8 cellular contexts compared by ENCODE assay signal in the genomic region with DNA sequence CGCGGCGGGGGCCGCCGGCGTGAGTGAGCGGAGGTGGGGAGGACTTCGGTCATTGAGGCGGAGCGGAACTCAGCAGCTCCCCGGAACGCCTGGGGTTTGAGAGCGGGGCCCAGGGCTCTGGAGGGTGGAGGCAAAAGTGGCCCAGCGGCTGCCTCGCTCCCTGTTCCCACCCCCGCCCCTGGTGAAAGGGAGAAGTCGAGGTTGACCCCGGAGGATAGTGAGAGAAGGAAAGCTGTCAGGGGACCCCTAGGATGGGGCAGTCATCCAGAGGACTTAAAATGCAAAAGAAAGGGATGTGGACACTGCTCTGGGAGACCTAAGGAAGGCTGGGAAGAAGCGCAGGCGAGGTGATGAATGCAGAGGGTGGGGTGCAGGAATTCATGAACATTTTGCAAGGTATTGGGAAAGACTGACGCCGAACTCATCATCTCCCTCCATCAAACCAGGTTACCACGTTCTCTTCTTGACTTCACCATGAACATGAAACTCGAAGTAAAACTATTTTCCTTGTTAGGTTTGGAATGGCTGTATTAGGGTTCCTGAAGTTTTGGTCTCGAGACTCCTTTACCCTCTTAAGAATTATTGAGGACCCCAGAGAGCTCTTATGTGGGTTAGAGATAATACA. TPM values are rescaled to one million over a fixed set of nuclear protein-coding genes. Genes with fewer than 3 reads are reported as not detected.
DNase-seq lines count a peak whose midpoint lies in the region; ATAC-seq and TF ChIP-seq lines count a peak whose summit lies in the region.

No MANE protein-coding gene starts in this region.

- H3K27ac Mint-ChIP-seq in dendritic cell treated with granulocyte-macrophage colony-stimulating factor and Interleukin-4, amounts not matched to agents 40 ng/mL and 50 ng/mL, for 4 days: peak overlapping the region; percentile 91

- no peak for TF ChIP-seq EP300 in tibial nerve (IDR thresholded peaks at IDR 0.05)

- peaks cover 4% of the 10 kb centered on the region for H3K27me3 Mint-ChIP-seq in dendritic cell treated with granulocyte-macrophage colony-stimulating factor and Interleukin-4, amounts not matched to agents 40 ng/mL and 50 ng/mL, for 4 days

- peaks cover 51% of the 10 kb centered on the region for H3K4me1 Mint-ChIP-seq in dendritic cell treated with granulocyte-macrophage colony-stimulating factor and Interleukin-4, amounts not matched to agents 40 ng/mL and 50 ng/mL, for 4 days (ENCODE audit: low read depth)

- intact Hi-C loops in dendritic cell treated with granulocyte-macrophage colony-stimulating factor and Interleukin-4, amounts not matched to agents 40 ng/mL and 50 ng/mL, for 4 days (cut with micrococcal nuclease): loop anchor here (2.0 kb wide), 1 partner anchor 137 kb away; no protein-coding TSS in a partner anchor

- peak; percentile 53 for DNase-seq in NCI-H2171 treated with DMSO at 0.1 percent for 48 hours (lab: John Stamatoyannopoulos, UW)
- no peak for DNase-seq in NCI-H2171 (lab: John Stamatoyannopoulos, UW)
- DNase-seq in lung (ENCODE audit: low spot score): no peak
- no peak for DNase-seq in tibial nerve (ENCODE audit: low spot score in 2 of 2)
- no peak for DNase-seq in NCI-H774 (lab: John Stamatoyannopoulos, UW)

- H3F3A ChIP-seq in OCI-LY1 (ENCODE audit: insufficient read depth, low read length): no peaks in the 10 kb centered on the region

- H3K27ac ChIP-seq in OCI-LY1 (ENCODE audit: low read depth, low read length, poor library complexity, severe bottlenecking) (no peak overlapping the region), lung (ENCODE audit: low read depth in 1 of 2, low read length in 1 of 2) (peak overlapping the region; percentile 96 to 99), tibial nerve (peak overlapping the region; percentile 82 to 98 (median 93))

- H3K79me2 ChIP-seq in OCI-LY1 (ENCODE audit: insufficient read depth, low read length): no peaks in the 10 kb centered on the region

- no peaks in the 10 kb centered on the region for H3K9me2 ChIP-seq in OCI-LY1 (ENCODE audit: low read depth, low read length)

- H3K36me3 ChIP-seq in OCI-LY1 (ENCODE audit: insufficient read depth, low read length): no peaks in the 10 kb centered on the region
- H3K36me3 ChIP-seq in lung (ENCODE audit: control insufficient read depth in 2 of 2, insufficient read depth in 2 of 2, low read length in 2 of 2): no peaks in the 10 kb centered on the region
- H3K36me3 ChIP-seq in tibial nerve: no peaks in the 10 kb centered on the region

- ATAC-seq in HG02588 (IDR thresholded peaks at IDR 0.05; ENCODE audit: unreplicated experiment) (peak; percentile 16), lung (ENCODE audit: insufficient read depth, low FRiP score) (no peak)

- peaks cover 32% of the 10 kb centered on the region for H3K36me3 Mint-ChIP-seq in dendritic cell treated with granulocyte-macrophage colony-stimulating factor and Interleukin-4, amounts not matched to agents 40 ng/mL and 50 ng/mL, for 4 days (ENCODE audit: low read depth)

- no peak for TF ChIP-seq CTCF in OCI-LY1 (IDR thresholded peaks at IDR 0.05; ENCODE audit: low read length)
- no peak for TF ChIP-seq CTCF in lung (IDR thresholded peaks at IDR 0.05; ENCODE audit: control extremely low read depth, extremely low read depth)
- no peak for TF ChIP-seq CTCF in tibial nerve (IDR thresholded peaks at IDR 0.05)

- no peaks in the 10 kb centered on the region for H3K9me3 Mint-ChIP-seq in dendritic cell treated with granulocyte-macrophage colony-stimulating factor and Interleukin-4, amounts not matched to agents 40 ng/mL and 50 ng/mL, for 4 days

- H3K27me3 ChIP-seq in OCI-LY1 (ENCODE audit: insufficient read depth, low read length) (no peaks in the 10 kb centered on the region), lung (ENCODE audit: control insufficient read depth, insufficient read depth) (no peaks in the 10 kb centered on the region), tibial nerve (no peaks in the 10 kb centered on the region)

- peak overlapping the region; percentile 95 for H3K4me2 ChIP-seq in OCI-LY1 (ENCODE audit: low read length)

- H3K4me3 Mint-ChIP-seq in dendritic cell treated with granulocyte-macrophage colony-stimulating factor and Interleukin-4, amounts not matched to agents 40 ng/mL and 50 ng/mL, for 4 days: peak overlapping the region; percentile 88

- H3K4me3 ChIP-seq in OCI-LY1 (ENCODE audit: low read depth, low read length, poor library complexity, severe bottlenecking) (peak overlapping the region; percentile 76), lung (peak overlapping the region; percentile 68), tibial nerve (peak overlapping the region; percentile 60 to 98 (median 82))

- H4K20me1 ChIP-seq in OCI-LY1 (ENCODE audit: insufficient read depth, low read length): no peaks in the 10 kb centered on the region

- no peak for TF ChIP-seq POLR2A in tibial nerve (IDR thresholded peaks at IDR 0.05)

- H3K4me1 ChIP-seq in OCI-LY1 (ENCODE audit: insufficient read depth, low read length, severe bottlenecking): peaks cover 24% of the 10 kb centered on the region
- H3K4me1 ChIP-seq in lung (ENCODE audit: control insufficient read depth in 2 of 2, insufficient read depth in 2 of 2, low read length in 2 of 2): peaks cover 4 to 5% of the 10 kb centered on the region in 2 donors
- peaks cover 0 to 23% (median 10%) of the 10 kb centered on the region in 4 donors for H3K4me1 ChIP-seq in tibial nerve

- no peak overlapping the region for H2AFZ ChIP-seq in OCI-LY1 (ENCODE audit: low read length)

- H3K9me3 ChIP-seq in OCI-LY1 (ENCODE audit: low read length): no peaks in the 10 kb centered on the region
- H3K9me3 ChIP-seq in lung (ENCODE audit: control insufficient read depth in 2 of 2, insufficient read depth in 1 of 2, low read length in 1 of 2): no peaks in the 10 kb centered on the region
- H3K9me3 ChIP-seq in tibial nerve: no peaks in the 10 kb centered on the region

- H3K9ac ChIP-seq in OCI-LY1 (ENCODE audit: low read length): peak overlapping the region; percentile 77

- WGBS in lung, 2 donors: 1 to 3% methylated on average over 24 to 25 of the region's 25 CpGs
- 5 to 6% methylated on average over 23 to 25 of the region's 25 CpGs for WGBS in tibial nerve, 2 donors

RNA-seq across cellular contexts. Expression of a gene that starts 0.8 kb away (rescaled TPM):
- total RNA-seq in lung (10 to 100 TPM; 18.8 to 35.6 TPM), tibial nerve (10 to 100 TPM; 17.7 to 26.0 (median 19.3) TPM)
- polyA plus RNA-seq in lung: 1 to 10 TPM; 6.1 to 6.9 TPM

RNA-seq across cellular contexts. Expression of a gene that starts 43.2 kb away (rescaled TPM):
- total RNA-seq in lung (1 to 10 TPM in 1 of 2 donors, under 1 TPM in 1; 0.28 to 1.3 TPM), tibial nerve (under 1 TPM in 1 of 4 donors, not detected in 3; under 0.01 TPM)
- polyA plus RNA-seq in lung: under 1 TPM; 0.07 to 0.08 TPM
